Comparison of ENCODE assay signal across 15 cellular contexts in genomic region chr5:35659556-35659955, GRCh38. TPM values are rescaled to one million over a fixed set of nuclear protein-coding genes. Genes with fewer than 3 reads are reported as not detected.
DNase-seq lines count a peak whose midpoint lies in the region; ATAC-seq and TF ChIP-seq lines count a peak whose summit lies in the region.
"Had no signal": no experiment of that assay in that cellular context is flagged by ENCODE, and none has a peak within 500 bp of the region (broad histone marks: within the 10 kb centered on the region; RNA-seq: fewer than 3 reads in every experiment).

No MANE protein-coding gene starts in this region.

- H3K27ac ChIP-seq in spleen = no peak overlapping the region

- H3K36me3 ChIP-seq in spleen = no peaks in the 10 kb centered on the region
- H3K36me3 ChIP-seq: BE2C had no signal

- TF ChIP-seq CTCF in fibroblast of villous mesenchyme (IDR thresholded peaks at IDR 0.05; ENCODE audit: insufficient read depth, low read depth, low read length) (no peak), type B pancreatic cell (conservative IDR thresholded peaks at IDR 0.05) (no peak), spleen (IDR thresholded peaks at IDR 0.05 in 8 of 11, conservative IDR thresholded peaks at IDR 0.05 in 3 of 11) (no peak)

- no peaks in the 10 kb centered on the region for H3K27me3 Mint-ChIP-seq in activated T-cell treated with anti-CD3 and anti-CD28 coated beads, Interleukin-2, amount 50 U/mL, for 72 hours (ENCODE audit: low read depth)
- no peaks in the 10 kb centered on the region for H3K27me3 Mint-ChIP-seq in type B pancreatic cell
- H3K27me3 Mint-ChIP-seq: IgD-negative memory B cell had no signal

- peak overlapping the region in 1 of 2 donors; percentile 56 for H3K4me3 Mint-ChIP-seq in activated T-cell treated with anti-CD3 and anti-CD28 coated beads, Interleukin-2, amount 50 U/mL, for 72 hours
- no peak overlapping the region for H3K4me3 Mint-ChIP-seq in type B pancreatic cell
- H3K4me3 Mint-ChIP-seq: IgD-negative memory B cell had no signal

- no peaks in the 10 kb centered on the region for H3K4me1 ChIP-seq in spleen
- H3K4me1 ChIP-seq: BE2C had no signal

- peaks cover 13 to 20% of the 10 kb centered on the region in 2 donors for H3K36me3 Mint-ChIP-seq in activated T-cell treated with anti-CD3 and anti-CD28 coated beads, Interleukin-2, amount 50 U/mL, for 72 hours (ENCODE audit: insufficient read depth in 2 of 2)
- H3K36me3 Mint-ChIP-seq in type B pancreatic cell = peaks cover 22% of the 10 kb centered on the region
- H3K36me3 Mint-ChIP-seq: IgD-negative memory B cell had no signal

- peaks cover 5 to 14% of the 10 kb centered on the region in 2 donors for H3K9me3 Mint-ChIP-seq in activated T-cell treated with anti-CD3 and anti-CD28 coated beads, Interleukin-2, amount 50 U/mL, for 72 hours
- peaks cover 3% of the 10 kb centered on the region for H3K9me3 Mint-ChIP-seq in type B pancreatic cell

- ATAC-seq in activated T-cell treated with anti-CD3 and anti-CD28 coated beads, Interleukin-2, amount 50 U/mL, for 72 hours (replicated peaks in 1 of 2) = no peak
- ATAC-seq: Right ventricle myocardium inferior had no signal

- H3K9me3 ChIP-seq in spleen = no peaks in the 10 kb centered on the region
- H3K9me3 ChIP-seq: BE2C had no signal

- H3K4me1 Mint-ChIP-seq in activated T-cell treated with anti-CD3 and anti-CD28 coated beads, Interleukin-2, amount 50 U/mL, for 72 hours (ENCODE audit: low read depth) = peaks cover 32% of the 10 kb centered on the region
- peaks cover 4% of the 10 kb centered on the region for H3K4me1 Mint-ChIP-seq in type B pancreatic cell (ENCODE audit: unreplicated experiment)
- H3K4me1 Mint-ChIP-seq: IgD-negative memory B cell had no signal

- intact Hi-C loops in spleen (cut with DNase I; ENCODE audit: low total_unique reads) = loop anchor here (10.0 kb wide), 1 partner anchor 115 kb away; no protein-coding TSS in a partner anchor

- H3K4me3 ChIP-seq in fibroblast of villous mesenchyme (ENCODE audit: low read depth, low read length) = no peak overlapping the region
- H3K4me3 ChIP-seq in spleen = no peak overlapping the region

- DNase-seq in activated T-cell treated with anti-CD3 and anti-CD28 coated beads, Interleukin-2, amount 50 U/mL, for 72 hours = no peak
- no peak for DNase-seq in activated T-cell treated with anti-CD3 and anti-CD28 coated beads, Interleukin-2, amount 50 U/mL, for 48 hours
- DNase-seq in M059J (ENCODE audit: low read depth) (peak; percentile 34), fibroblast of villous mesenchyme (ENCODE audit: low read depth) (peak; percentile 36), Ammon's horn (ENCODE audit: low spot score) (no peak), type B pancreatic cell (ENCODE audit: extremely low spot score, unreplicated experiment) (no peak), spleen (no peak)
- DNase-seq: BE2C, MV-4-11, NCI-H1105 treated with DMSO at 0.1 percent for 48 hours, NCI-H1694 treated with DMSO at 0.1 percent for 48 hours, NCI-H446, NCI-H526 had no signal

- TF ChIP-seq POLR2A in spleen (IDR thresholded peaks at IDR 0.05) = no peak

- H3K27me3 ChIP-seq in spleen (replicated peaks in 1 of 7) = no peaks in the 10 kb centered on the region
- H3K27me3 ChIP-seq: BE2C had no signal

- peak overlapping the region; percentile 7 for H3K27ac Mint-ChIP-seq in activated T-cell treated with anti-CD3 and anti-CD28 coated beads, Interleukin-2, amount 50 U/mL, for 72 hours
- H3K27ac Mint-ChIP-seq in type B pancreatic cell = no peak overlapping the region
- H3K27ac Mint-ChIP-seq: IgD-negative memory B cell had no signal

RNA-seq across cellular contexts. Expression of gene SPEF2, which starts 41.9 kb away (rescaled TPM):
- total RNA-seq in activated T-cell treated with anti-CD3 and anti-CD28 coated beads, Interleukin-2, amount 50 U/mL, for 72 hours = 10 to 100 TPM; 17.9 to 19.1 TPM
- 1.2 and 2.4 TPM in 2 replicates for total RNA-seq in M059J (2014; rRNA removed; shearing (Covaris generic))
- total RNA-seq in fibroblast of villous mesenchyme (3.5 and 4.3 TPM in 2 replicates), type B pancreatic cell (ENCODE audit: low replicate concordance) (11.5 and 15.1 TPM in 2 replicates), spleen (10 to 100 TPM in 4 of 7 donors, 1 to 10 TPM in 3; 4.7 to 22.6 (median 10.2) TPM)
- 1 to 10 TPM; 1.7 to 3.3 (median 2.1) TPM for polyA plus RNA-seq in spleen
- polyA plus RNA-seq: IgD-negative memory B cell had no signal

Comparison
In these comparisons a context has a peak if more than half of its experiments do, and no peak if none do; other contexts are left out.
1. DNase-seq: peak in M059J (single experiment) and fibroblast of villous mesenchyme (single experiment); none in activated T-cell treated with anti-CD3 and anti-CD28 coated beads, Interleukin-2, amount 50 U/mL, for 72 hours (0 of 2), activated T-cell treated with anti-CD3 and anti-CD28 coated beads, Interleukin-2, amount 50 U/mL, for 48 hours (0 of 2), Ammon's horn (single experiment), type B pancreatic cell (single experiment) and spleen (single experiment).